Comparison of ENCODE assay signal across 1 cellular context in the genomic region with DNA sequence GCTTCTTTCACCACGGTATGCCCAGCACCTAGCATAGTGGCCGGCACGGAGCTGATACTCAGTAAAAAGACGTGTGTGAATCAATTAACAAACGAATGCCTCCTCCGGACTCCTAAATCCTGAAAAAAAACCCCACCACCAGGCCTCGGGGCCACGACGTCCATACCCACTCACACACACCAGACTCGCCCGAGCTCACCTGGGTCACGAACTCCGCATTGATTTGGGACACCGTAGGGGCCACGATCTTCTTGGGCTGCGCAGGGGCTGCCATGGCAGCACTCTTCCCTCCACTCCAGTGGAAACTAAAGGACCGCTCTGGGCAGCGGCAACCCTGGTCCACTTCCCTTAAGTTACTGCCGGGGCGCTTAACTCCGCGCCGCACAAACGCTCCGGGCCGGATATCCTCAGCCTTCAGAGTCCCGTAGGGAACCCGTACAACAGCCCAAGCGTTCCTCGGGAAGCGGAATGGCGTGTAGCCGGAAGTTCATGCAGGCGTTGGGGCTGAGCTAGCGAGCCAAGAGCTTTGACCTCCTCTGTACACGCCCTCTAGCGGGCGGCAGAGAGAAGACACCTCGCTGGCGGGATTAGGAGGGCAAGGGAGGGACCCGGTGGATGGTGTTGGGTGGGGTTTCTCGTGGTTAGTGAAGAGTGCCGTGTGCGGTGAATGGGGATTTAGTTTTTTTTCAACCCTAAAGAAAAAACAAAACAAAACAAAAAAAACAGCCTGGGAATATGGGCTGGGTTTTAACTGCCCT.
A peak's percentile ranks its signal among the peaks of the same experiment; 100 is the strongest.
TF ChIP-seq lines count a peak whose summit lies in the region.

A gene (minus strand): TSS at position 403 of the 758 bp plus-strand sequence. CDS start 129 bp downstream, at position 274.

TF ChIP-seq in HepG2, 621 proteins besides CTCF, POLR2A, EP300 and RAD21 (continued from another document and continues in another):
- TF ChIP-seq, protein P1, sequence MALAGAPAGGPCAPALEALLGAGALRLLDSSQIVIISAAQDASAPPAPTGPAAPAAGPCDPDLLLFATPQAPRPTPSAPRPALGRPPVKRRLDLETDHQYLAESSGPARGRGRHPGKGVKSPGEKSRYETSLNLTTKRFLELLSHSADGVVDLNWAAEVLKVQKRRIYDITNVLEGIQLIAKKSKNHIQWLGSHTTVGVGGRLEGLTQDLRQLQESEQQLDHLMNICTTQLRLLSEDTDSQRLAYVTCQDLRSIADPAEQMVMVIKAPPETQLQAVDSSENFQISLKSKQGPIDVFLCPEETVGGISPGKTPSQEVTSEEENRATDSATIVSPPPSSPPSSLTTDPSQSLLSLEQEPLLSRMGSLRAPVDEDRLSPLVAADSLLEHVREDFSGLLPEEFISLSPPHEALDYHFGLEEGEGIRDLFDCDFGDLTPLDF (CRISPR knock-in tag; IDR thresholded peaks at IDR 0.05) = no peak; the same call in 1 of the 2 replicates
- no peak for TF ChIP-seq RAD51 (IDR thresholded peaks at IDR 0.05; ENCODE audit: borderline replicate concordance)
- TF ChIP-seq, protein P2, sequence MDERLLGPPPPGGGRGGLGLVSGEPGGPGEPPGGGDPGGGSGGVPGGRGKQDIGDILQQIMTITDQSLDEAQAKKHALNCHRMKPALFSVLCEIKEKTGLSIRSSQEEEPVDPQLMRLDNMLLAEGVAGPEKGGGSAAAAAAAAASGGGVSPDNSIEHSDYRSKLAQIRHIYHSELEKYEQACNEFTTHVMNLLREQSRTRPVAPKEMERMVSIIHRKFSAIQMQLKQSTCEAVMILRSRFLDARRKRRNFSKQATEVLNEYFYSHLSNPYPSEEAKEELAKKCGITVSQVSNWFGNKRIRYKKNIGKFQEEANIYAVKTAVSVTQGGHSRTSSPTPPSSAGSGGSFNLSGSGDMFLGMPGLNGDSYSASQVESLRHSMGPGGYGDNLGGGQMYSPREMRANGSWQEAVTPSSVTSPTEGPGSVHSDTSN (CRISPR knock-in tag; IDR thresholded peaks at IDR 0.05) = no peak
- TF ChIP-seq, protein P3, sequence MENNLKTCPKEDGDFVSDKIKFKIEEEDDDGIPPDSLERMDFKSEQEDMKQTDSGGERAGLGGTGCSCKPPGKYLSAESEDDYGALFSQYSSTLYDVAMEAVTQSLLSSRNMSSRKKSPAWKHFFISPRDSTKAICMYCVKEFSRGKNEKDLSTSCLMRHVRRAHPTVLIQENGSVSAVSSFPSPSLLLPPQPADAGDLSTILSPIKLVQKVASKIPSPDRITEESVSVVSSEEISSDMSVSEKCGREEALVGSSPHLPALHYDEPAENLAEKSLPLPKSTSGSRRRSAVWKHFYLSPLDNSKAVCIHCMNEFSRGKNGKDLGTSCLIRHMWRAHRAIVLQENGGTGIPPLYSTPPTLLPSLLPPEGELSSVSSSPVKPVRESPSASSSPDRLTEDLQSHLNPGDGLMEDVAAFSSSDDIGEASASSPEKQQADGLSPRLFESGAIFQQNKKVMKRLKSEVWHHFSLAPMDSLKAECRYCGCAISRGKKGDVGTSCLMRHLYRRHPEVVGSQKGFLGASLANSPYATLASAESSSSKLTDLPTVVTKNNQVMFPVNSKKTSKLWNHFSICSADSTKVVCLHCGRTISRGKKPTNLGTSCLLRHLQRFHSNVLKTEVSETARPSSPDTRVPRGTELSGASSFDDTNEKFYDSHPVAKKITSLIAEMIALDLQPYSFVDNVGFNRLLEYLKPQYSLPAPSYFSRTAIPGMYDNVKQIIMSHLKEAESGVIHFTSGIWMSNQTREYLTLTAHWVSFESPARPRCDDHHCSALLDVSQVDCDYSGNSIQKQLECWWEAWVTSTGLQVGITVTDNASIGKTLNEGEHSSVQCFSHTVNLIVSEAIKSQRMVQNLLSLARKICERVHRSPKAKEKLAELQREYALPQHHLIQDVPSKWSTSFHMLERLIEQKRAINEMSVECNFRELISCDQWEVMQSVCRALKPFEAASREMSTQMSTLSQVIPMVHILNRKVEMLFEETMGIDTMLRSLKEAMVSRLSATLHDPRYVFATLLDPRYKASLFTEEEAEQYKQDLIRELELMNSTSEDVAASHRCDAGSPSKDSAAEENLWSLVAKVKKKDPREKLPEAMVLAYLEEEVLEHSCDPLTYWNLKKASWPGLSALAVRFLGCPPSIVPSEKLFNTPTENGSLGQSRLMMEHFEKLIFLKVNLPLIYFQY (CRISPR knock-in tag; IDR thresholded peaks at IDR 0.05; ENCODE audit: borderline replicate concordance) = peak; percentile 88
- TF ChIP-seq BHLHE40 (IDR thresholded peaks at IDR 0.05; ENCODE audit: low read length) = peak; percentile 25; the same call in 1 of the 2 replicates
- TF ChIP-seq XBP1 (CRISPR knock-in tag; IDR thresholded peaks at IDR 0.05) = 0 out of 2 replicates have a peak, but pooled peaks have one; percentile 35
- TF ChIP-seq SMC3 (IDR thresholded peaks at IDR 0.05; ENCODE audit: low read length) = peak; percentile 7; the same call in 1 of the 2 replicates
- TF ChIP-seq, protein P4, sequence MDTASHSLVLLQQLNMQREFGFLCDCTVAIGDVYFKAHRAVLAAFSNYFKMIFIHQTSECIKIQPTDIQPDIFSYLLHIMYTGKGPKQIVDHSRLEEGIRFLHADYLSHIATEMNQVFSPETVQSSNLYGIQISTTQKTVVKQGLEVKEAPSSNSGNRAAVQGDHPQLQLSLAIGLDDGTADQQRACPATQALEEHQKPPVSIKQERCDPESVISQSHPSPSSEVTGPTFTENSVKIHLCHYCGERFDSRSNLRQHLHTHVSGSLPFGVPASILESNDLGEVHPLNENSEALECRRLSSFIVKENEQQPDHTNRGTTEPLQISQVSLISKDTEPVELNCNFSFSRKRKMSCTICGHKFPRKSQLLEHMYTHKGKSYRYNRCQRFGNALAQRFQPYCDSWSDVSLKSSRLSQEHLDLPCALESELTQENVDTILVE (CRISPR knock-in tag; IDR thresholded peaks at IDR 0.05) = peak; percentile 96
- TF ChIP-seq, protein P5, sequence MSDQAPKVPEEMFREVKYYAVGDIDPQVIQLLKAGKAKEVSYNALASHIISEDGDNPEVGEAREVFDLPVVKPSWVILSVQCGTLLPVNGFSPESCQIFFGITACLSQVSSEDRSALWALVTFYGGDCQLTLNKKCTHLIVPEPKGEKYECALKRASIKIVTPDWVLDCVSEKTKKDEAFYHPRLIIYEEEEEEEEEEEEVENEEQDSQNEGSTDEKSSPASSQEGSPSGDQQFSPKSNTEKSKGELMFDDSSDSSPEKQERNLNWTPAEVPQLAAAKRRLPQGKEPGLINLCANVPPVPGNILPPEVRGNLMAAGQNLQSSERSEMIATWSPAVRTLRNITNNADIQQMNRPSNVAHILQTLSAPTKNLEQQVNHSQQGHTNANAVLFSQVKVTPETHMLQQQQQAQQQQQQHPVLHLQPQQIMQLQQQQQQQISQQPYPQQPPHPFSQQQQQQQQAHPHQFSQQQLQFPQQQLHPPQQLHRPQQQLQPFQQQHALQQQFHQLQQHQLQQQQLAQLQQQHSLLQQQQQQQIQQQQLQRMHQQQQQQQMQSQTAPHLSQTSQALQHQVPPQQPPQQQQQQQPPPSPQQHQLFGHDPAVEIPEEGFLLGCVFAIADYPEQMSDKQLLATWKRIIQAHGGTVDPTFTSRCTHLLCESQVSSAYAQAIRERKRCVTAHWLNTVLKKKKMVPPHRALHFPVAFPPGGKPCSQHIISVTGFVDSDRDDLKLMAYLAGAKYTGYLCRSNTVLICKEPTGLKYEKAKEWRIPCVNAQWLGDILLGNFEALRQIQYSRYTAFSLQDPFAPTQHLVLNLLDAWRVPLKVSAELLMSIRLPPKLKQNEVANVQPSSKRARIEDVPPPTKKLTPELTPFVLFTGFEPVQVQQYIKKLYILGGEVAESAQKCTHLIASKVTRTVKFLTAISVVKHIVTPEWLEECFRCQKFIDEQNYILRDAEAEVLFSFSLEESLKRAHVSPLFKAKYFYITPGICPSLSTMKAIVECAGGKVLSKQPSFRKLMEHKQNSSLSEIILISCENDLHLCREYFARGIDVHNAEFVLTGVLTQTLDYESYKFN (CRISPR knock-in tag; conservative IDR thresholded peaks at IDR 0.05) = peak; percentile 54
- TF ChIP-seq SALL1 (CRISPR knock-in tag; IDR thresholded peaks at IDR 0.05) = peak; percentile 92
- 0 out of 2 replicates have a peak, but pooled peaks have one; percentile 44 for TF ChIP-seq DR1 (CRISPR knock-in tag; IDR thresholded peaks at IDR 0.05)
- TF ChIP-seq, protein P6, sequence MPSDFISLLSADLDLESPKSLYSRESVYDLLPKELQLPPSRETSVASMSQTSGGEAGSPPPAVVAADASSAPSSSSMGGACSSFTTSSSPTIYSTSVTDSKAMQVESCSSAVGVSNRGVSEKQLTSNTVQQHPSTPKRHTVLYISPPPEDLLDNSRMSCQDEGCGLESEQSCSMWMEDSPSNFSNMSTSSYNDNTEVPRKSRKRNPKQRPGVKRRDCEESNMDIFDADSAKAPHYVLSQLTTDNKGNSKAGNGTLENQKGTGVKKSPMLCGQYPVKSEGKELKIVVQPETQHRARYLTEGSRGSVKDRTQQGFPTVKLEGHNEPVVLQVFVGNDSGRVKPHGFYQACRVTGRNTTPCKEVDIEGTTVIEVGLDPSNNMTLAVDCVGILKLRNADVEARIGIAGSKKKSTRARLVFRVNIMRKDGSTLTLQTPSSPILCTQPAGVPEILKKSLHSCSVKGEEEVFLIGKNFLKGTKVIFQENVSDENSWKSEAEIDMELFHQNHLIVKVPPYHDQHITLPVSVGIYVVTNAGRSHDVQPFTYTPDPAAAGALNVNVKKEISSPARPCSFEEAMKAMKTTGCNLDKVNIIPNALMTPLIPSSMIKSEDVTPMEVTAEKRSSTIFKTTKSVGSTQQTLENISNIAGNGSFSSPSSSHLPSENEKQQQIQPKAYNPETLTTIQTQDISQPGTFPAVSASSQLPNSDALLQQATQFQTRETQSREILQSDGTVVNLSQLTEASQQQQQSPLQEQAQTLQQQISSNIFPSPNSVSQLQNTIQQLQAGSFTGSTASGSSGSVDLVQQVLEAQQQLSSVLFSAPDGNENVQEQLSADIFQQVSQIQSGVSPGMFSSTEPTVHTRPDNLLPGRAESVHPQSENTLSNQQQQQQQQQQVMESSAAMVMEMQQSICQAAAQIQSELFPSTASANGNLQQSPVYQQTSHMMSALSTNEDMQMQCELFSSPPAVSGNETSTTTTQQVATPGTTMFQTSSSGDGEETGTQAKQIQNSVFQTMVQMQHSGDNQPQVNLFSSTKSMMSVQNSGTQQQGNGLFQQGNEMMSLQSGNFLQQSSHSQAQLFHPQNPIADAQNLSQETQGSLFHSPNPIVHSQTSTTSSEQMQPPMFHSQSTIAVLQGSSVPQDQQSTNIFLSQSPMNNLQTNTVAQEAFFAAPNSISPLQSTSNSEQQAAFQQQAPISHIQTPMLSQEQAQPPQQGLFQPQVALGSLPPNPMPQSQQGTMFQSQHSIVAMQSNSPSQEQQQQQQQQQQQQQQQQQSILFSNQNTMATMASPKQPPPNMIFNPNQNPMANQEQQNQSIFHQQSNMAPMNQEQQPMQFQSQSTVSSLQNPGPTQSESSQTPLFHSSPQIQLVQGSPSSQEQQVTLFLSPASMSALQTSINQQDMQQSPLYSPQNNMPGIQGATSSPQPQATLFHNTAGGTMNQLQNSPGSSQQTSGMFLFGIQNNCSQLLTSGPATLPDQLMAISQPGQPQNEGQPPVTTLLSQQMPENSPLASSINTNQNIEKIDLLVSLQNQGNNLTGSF (CRISPR knock-in tag; IDR thresholded peaks at IDR 0.05) = peak; percentile 30; the same call in 1 of the 2 replicates
- TF ChIP-seq RXRB (CRISPR knock-in tag; IDR thresholded peaks at IDR 0.05; ENCODE audit: borderline replicate concordance) = peak; percentile 83
- TF ChIP-seq SCMH1 (CRISPR knock-in tag; IDR thresholded peaks at IDR 0.05; ENCODE audit: borderline replicate concordance) = no peak
- TF ChIP-seq SP4 (CRISPR knock-in tag; IDR thresholded peaks at IDR 0.05) = no peak; the same call in 1 of the 2 replicates
- TF ChIP-seq, protein P7, sequence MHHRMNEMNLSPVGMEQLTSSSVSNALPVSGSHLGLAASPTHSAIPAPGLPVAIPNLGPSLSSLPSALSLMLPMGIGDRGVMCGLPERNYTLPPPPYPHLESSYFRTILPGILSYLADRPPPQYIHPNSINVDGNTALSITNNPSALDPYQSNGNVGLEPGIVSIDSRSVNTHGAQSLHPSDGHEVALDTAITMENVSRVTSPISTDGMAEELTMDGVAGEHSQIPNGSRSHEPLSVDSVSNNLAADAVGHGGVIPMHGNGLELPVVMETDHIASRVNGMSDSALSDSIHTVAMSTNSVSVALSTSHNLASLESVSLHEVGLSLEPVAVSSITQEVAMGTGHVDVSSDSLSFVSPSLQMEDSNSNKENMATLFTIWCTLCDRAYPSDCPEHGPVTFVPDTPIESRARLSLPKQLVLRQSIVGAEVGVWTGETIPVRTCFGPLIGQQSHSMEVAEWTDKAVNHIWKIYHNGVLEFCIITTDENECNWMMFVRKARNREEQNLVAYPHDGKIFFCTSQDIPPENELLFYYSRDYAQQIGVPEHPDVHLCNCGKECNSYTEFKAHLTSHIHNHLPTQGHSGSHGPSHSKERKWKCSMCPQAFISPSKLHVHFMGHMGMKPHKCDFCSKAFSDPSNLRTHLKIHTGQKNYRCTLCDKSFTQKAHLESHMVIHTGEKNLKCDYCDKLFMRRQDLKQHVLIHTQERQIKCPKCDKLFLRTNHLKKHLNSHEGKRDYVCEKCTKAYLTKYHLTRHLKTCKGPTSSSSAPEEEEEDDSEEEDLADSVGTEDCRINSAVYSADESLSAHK (CRISPR knock-in tag; IDR thresholded peaks at IDR 0.05; ENCODE audit: borderline replicate concordance) = no peak
- TF ChIP-seq, protein P8, sequence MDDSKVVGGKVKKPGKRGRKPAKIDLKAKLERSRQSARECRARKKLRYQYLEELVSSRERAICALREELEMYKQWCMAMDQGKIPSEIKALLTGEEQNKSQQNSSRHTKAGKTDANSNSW (CRISPR knock-in tag; IDR thresholded peaks at IDR 0.05; ENCODE audit: borderline replicate concordance) = no peak
- TF ChIP-seq PHF8 (CRISPR knock-in tag; IDR thresholded peaks at IDR 0.05) = peak; percentile 93
- TF ChIP-seq, protein P9, sequence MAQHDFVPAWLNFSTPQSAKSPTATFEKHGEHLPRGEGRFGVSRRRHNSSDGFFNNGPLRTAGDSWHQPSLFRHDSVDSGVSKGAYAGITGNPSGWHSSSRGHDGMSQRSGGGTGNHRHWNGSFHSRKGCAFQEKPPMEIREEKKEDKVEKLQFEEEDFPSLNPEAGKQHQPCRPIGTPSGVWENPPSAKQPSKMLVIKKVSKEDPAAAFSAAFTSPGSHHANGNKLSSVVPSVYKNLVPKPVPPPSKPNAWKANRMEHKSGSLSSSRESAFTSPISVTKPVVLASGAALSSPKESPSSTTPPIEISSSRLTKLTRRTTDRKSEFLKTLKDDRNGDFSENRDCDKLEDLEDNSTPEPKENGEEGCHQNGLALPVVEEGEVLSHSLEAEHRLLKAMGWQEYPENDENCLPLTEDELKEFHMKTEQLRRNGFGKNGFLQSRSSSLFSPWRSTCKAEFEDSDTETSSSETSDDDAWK (CRISPR knock-in tag; IDR thresholded peaks at IDR 0.05) = no peak
- TF ChIP-seq, protein P10, sequence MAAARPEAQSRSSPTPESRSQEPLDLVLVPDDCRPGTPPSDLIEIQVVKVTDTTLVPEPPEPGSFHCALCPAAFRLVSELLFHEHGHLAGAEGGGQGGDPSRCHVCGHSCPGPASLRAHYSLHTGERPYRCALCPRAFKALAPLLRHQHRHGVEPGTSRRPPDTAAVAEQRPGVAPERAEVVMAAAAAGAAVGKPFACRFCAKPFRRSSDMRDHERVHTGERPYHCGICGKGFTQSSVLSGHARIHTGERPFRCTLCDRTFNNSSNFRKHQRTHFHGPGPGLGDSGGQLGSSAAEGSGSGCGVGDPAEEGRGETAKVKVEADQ (CRISPR knock-in tag; IDR thresholded peaks at IDR 0.05; ENCODE audit: borderline replicate concordance) = peak; percentile 76; the same call in 1 of the 2 replicates
- TF ChIP-seq SMAD9 (CRISPR knock-in tag; IDR thresholded peaks at IDR 0.05) = no peak
- peak; percentile 27; the same call in 1 of the 2 replicates for TF ChIP-seq ZNF274 (CRISPR knock-in tag; IDR thresholded peaks at IDR 0.05)
- peak; percentile 79; the same call in 2 of the 3 replicates for TF ChIP-seq MXI1 (IDR thresholded peaks at IDR 0.05; ENCODE audit: borderline replicate concordance, low read depth, low read length)
- no peak; the same call in 1 of the 2 replicates for TF ChIP-seq STAG1 (CRISPR knock-in tag; IDR thresholded peaks at IDR 0.05)
- peak; percentile 70; the same call in 1 of the 2 replicates for TF ChIP-seq ZBTB7B (CRISPR knock-in tag; IDR thresholded peaks at IDR 0.05)
- TF ChIP-seq SIN3A (IDR thresholded peaks at IDR 0.05; ENCODE audit: borderline replicate concordance, low read depth, low read length) = no peak; the same call in 1 of the 2 replicates
- TF ChIP-seq NFE2 (CRISPR knock-in tag; IDR thresholded peaks at IDR 0.05) = no peak
- 0 out of 2 replicates have a peak, but pooled peaks have one; percentile 55 for TF ChIP-seq SNAPC2 (CRISPR knock-in tag; IDR thresholded peaks at IDR 0.05)
